In genomic region chr10:102502337-102503151, GRCh38 we compare ENCODE assay signal across 1 cellular context.
A peak's percentile ranks its signal among the peaks of the same experiment; 100 is the strongest.
TF ChIP-seq lines count a peak whose summit lies in the region.

TSS of gene ACTR1A (minus strand) at chr10:102502712. CDS start at chr10:102502647, 65 bp downstream.

TF ChIP-seq in HepG2, 621 proteins besides CTCF, POLR2A, EP300 and RAD21 (continued from another document and continues in another):
- 0 out of 2 replicates have a peak, but pooled peaks have one; percentile 59 for TF ChIP-seq ZSCAN5A (CRISPR knock-in tag; IDR thresholded peaks at IDR 0.05; ENCODE audit: borderline replicate concordance)
- TF ChIP-seq ZBTB25 (CRISPR knock-in tag; IDR thresholded peaks at IDR 0.05): no peak
- peak; percentile 98 for TF ChIP-seq THAP11 (CRISPR knock-in tag; IDR thresholded peaks at IDR 0.05)
- TF ChIP-seq BCL6 (CRISPR knock-in tag; IDR thresholded peaks at IDR 0.05): no peak
- TF ChIP-seq THYN1 (CRISPR knock-in tag; IDR thresholded peaks at IDR 0.05; ENCODE audit: borderline replicate concordance, low read depth): no peak
- TF ChIP-seq ATF4 (CRISPR knock-in tag; IDR thresholded peaks at IDR 0.05): peak in 1 of 2 experiments; percentile 32; a peak in 1 of 4 replicates
- TF ChIP-seq SRSF4 (IDR thresholded peaks at IDR 0.05; ENCODE audit: low read depth, low read length, poor library complexity, severe bottlenecking): no peak
- no peak for TF ChIP-seq ELK4 (CRISPR knock-in tag; IDR thresholded peaks at IDR 0.05; ENCODE audit: borderline replicate concordance)
- TF ChIP-seq ATF1 (CRISPR knock-in tag; IDR thresholded peaks at IDR 0.05): peak; percentile 59
- TF ChIP-seq BATF2 (CRISPR knock-in tag; IDR thresholded peaks at IDR 0.05): no peak
- no peak for TF ChIP-seq HNRNPH1 (optimal IDR thresholded peaks at IDR 0.05; ENCODE audit: low read depth, low read length)
- peak; percentile 60; the same call in 1 of the 2 replicates for TF ChIP-seq GATAD1 (CRISPR knock-in tag; IDR thresholded peaks at IDR 0.05)
- no peak for TF ChIP-seq ZXDC (CRISPR knock-in tag; IDR thresholded peaks at IDR 0.05)
- no peak; the same call in 1 of the 2 replicates for TF ChIP-seq NFKBIZ (CRISPR knock-in tag; IDR thresholded peaks at IDR 0.05)
- TF ChIP-seq HDAC6 (IDR thresholded peaks at IDR 0.05; ENCODE audit: low read depth, low read length): no peak
- TF ChIP-seq RORA (CRISPR knock-in tag; IDR thresholded peaks at IDR 0.05): no peak
- TF ChIP-seq ZNF891 (CRISPR knock-in tag; IDR thresholded peaks at IDR 0.05): peak; percentile 83
- no peak for TF ChIP-seq HMG20B (CRISPR knock-in tag; conservative IDR thresholded peaks at IDR 0.05)
- no peak for TF ChIP-seq NFAT5 (CRISPR knock-in tag; IDR thresholded peaks at IDR 0.05)
- no peak for TF ChIP-seq ZNF503 (CRISPR knock-in tag; IDR thresholded peaks at IDR 0.05)
- TF ChIP-seq PREB (CRISPR knock-in tag; IDR thresholded peaks at IDR 0.05): no peak
- TF ChIP-seq FOXK1 (CRISPR knock-in tag; IDR thresholded peaks at IDR 0.05; ENCODE audit: borderline replicate concordance, low read depth): peak; percentile 88; the same call in 1 of the 2 replicates
- TF ChIP-seq HOXA3 (CRISPR knock-in tag; IDR thresholded peaks at IDR 0.05): peak; percentile 47; the same call in 1 of the 2 replicates
- peak; percentile 89; the same call in 1 of the 2 replicates for TF ChIP-seq ZNF598 (CRISPR knock-in tag; IDR thresholded peaks at IDR 0.05; ENCODE audit: borderline replicate concordance)
- no peak for TF ChIP-seq IRX3 (CRISPR knock-in tag; IDR thresholded peaks at IDR 0.05; ENCODE audit: borderline replicate concordance, low read depth)
- TF ChIP-seq DPF2 (CRISPR knock-in tag; IDR thresholded peaks at IDR 0.05; ENCODE audit: borderline replicate concordance, low read depth): no peak
- TF ChIP-seq IRF9 (CRISPR knock-in tag; IDR thresholded peaks at IDR 0.05; ENCODE audit: borderline replicate concordance): peak; percentile 74; the same call in 1 of the 2 replicates
- TF ChIP-seq CCAR2 (optimal IDR thresholded peaks at IDR 0.05; ENCODE audit: low read depth, low read length): no peak
- TF ChIP-seq ZNF34 (CRISPR knock-in tag; IDR thresholded peaks at IDR 0.05; ENCODE audit: borderline replicate concordance): 0 out of 2 replicates have a peak, but pooled peaks have one; percentile 32
- TF ChIP-seq ZNF839 (CRISPR knock-in tag; IDR thresholded peaks at IDR 0.05; ENCODE audit: borderline replicate concordance): no peak
- no peak for TF ChIP-seq ZNF772 (CRISPR knock-in tag; IDR thresholded peaks at IDR 0.05)
- peak; percentile 42; the same call in 1 of the 2 replicates for TF ChIP-seq KMT2A (CRISPR knock-in tag; IDR thresholded peaks at IDR 0.05)
- TF ChIP-seq SETDB1 (CRISPR knock-in tag; IDR thresholded peaks at IDR 0.05; ENCODE audit: borderline replicate concordance): no peak
- no peak for TF ChIP-seq ZNF326 (CRISPR knock-in tag; IDR thresholded peaks at IDR 0.05; ENCODE audit: borderline replicate concordance)
- no peak for TF ChIP-seq ZMYM2 (CRISPR knock-in tag; IDR thresholded peaks at IDR 0.05)
- TF ChIP-seq ZEB1 (IDR thresholded peaks at IDR 0.05; ENCODE audit: insufficient replicate concordance, low read depth): no peak
- 0 out of 2 replicates have a peak, but pooled peaks have one; percentile 18 for TF ChIP-seq SMAD3 (CRISPR knock-in tag; IDR thresholded peaks at IDR 0.05)
- 0 out of 2 replicates have a peak, but pooled peaks have one; percentile 9 for TF ChIP-seq MXD3 (CRISPR knock-in tag; IDR thresholded peaks at IDR 0.05)
- TF ChIP-seq ZNF660 (CRISPR knock-in tag; IDR thresholded peaks at IDR 0.05; ENCODE audit: borderline replicate concordance, low read depth): no peak
- no peak for TF ChIP-seq PPARG (CRISPR knock-in tag; conservative IDR thresholded peaks at IDR 0.05)
- no peak for TF ChIP-seq ZNF256 (CRISPR knock-in tag; conservative IDR thresholded peaks at IDR 0.05)
- TF ChIP-seq ZNF652 (CRISPR knock-in tag; IDR thresholded peaks at IDR 0.05; ENCODE audit: borderline replicate concordance, low read depth): no peak
- TF ChIP-seq ZKSCAN1 (IDR thresholded peaks at IDR 0.05; ENCODE audit: low read length): no peak
- TF ChIP-seq NR3C1 (CRISPR knock-in tag; IDR thresholded peaks at IDR 0.05): no peak
